32 cellular contexts compared by ENCODE assay signal in genomic region chr9:112093875-112094227, GRCh38.
DNase-seq lines count a peak whose midpoint lies in the region; ATAC-seq and TF ChIP-seq lines count a peak whose summit lies in the region.
"Had no signal": no experiment of that assay in that cellular context is flagged by ENCODE, and none has a peak within 500 bp of the region (broad histone marks: within the 10 kb centered on the region; RNA-seq: fewer than 3 reads in every experiment).

No MANE protein-coding gene starts in this region.

- H3K9me3 ChIP-seq in CD4-positive, alpha-beta T cell (ENCODE audit: control insufficient read depth, low read length) = no peaks in the 10 kb centered on the region
- H3K9me3 ChIP-seq in CD8-positive, alpha-beta memory T cell (ENCODE audit: low read length) = no peaks in the 10 kb centered on the region
- no peaks in the 10 kb centered on the region for H3K9me3 ChIP-seq in esophagus muscularis mucosa
- no peaks in the 10 kb centered on the region for H3K9me3 ChIP-seq in vagina

- TF ChIP-seq POLR2A in esophagus muscularis mucosa (IDR thresholded peaks at IDR 0.05; ENCODE audit: low read depth) = no peak
- no peak for TF ChIP-seq POLR2A in vagina (IDR thresholded peaks at IDR 0.05)

- TF ChIP-seq EP300 in esophagus muscularis mucosa (IDR thresholded peaks at IDR 0.05) = no peak

- peak overlapping the region; percentile 34 for H3K4me3 Mint-ChIP-seq in CD4-positive, alpha-beta T cell
- H3K4me3 Mint-ChIP-seq in CD8-positive, alpha-beta memory T cell = peak overlapping the region in 5 of 7 donors; percentile 32 to 67 (median 64)
- H3K4me3 Mint-ChIP-seq in activated CD8-positive, alpha-beta T cell treated with anti-CD3 and anti-CD28 coated beads for 36 hours = no peak overlapping the region

- intact Hi-C loops in CD4-positive, alpha-beta T cell (cut with DNase I, micrococcal nuclease) = loop anchor here (2.0 to 10.0 kb wide), 2 partner anchors 19 to 131 kb away; no protein-coding TSS in a partner anchor
- intact Hi-C loops in activated CD8-positive, alpha-beta T cell treated with anti-CD3 and anti-CD28 coated beads for 36 hours (cut with micrococcal nuclease) = no loop called here
- intact Hi-C loops in esophagus muscularis mucosa (cut with DNase I) (no loop called here), vagina (cut with DNase I) (loop anchor here (10.0 kb wide), 1 partner anchor 261 kb away; no protein-coding TSS in a partner anchor)

- peaks cover 10% of the 10 kb centered on the region for H3K36me3 Mint-ChIP-seq in CD4-positive, alpha-beta T cell (ENCODE audit: low read depth)
- peaks cover 0 to 18% (median 16%) of the 10 kb centered on the region in 3 donors for H3K36me3 Mint-ChIP-seq in CD8-positive, alpha-beta memory T cell
- H3K36me3 Mint-ChIP-seq in activated CD8-positive, alpha-beta T cell treated with anti-CD3 and anti-CD28 coated beads for 36 hours (ENCODE audit: low read depth) = no peaks in the 10 kb centered on the region
- H3K36me3 Mint-ChIP-seq: activated naive CD4-positive, alpha-beta T cell treated with anti-CD3 and anti-CD28 coated beads, Interleukin-2, amount 50 U/mL, for 72 hours had no signal

- H3K27me3 Mint-ChIP-seq in CD4-positive, alpha-beta T cell = no peaks in the 10 kb centered on the region
- H3K27me3 Mint-ChIP-seq in CD8-positive, alpha-beta memory T cell = no peaks in the 10 kb centered on the region
- H3K27me3 Mint-ChIP-seq in activated CD8-positive, alpha-beta T cell treated with anti-CD3 and anti-CD28 coated beads for 36 hours = no peaks in the 10 kb centered on the region
- H3K27me3 Mint-ChIP-seq: progenitor cell of endocrine pancreas had no signal

- POLR2A ChIA-PET in CD4-positive, alpha-beta T cell (lab: Charles Lee) = interaction anchor here (1.0 to 1.8 kb wide), 4 partner anchors 233 to 286 kb away, joined by 3 to 9 read pairs (median 4); partner anchors contain the start of genes HSDL2 and PTBP3
- POLR2A ChIA-PET in CD8-positive, alpha-beta memory T cell (lab: Charles Lee) = no interaction called here
- POLR2A ChIA-PET in activated CD8-positive, alpha-beta T cell treated with anti-CD3 and anti-CD28 coated beads for 36 hours (lab: Charles Lee) = interaction anchor here (1.1 kb wide), 1 partner anchor 273 kb away, joined by 3 read pairs; no protein-coding TSS in a partner anchor

- peak overlapping the region; percentile 61 for H3K27ac Mint-ChIP-seq in CD4-positive, alpha-beta T cell
- H3K27ac Mint-ChIP-seq in CD8-positive, alpha-beta memory T cell = peak overlapping the region; percentile 26 to 85 (median 76)
- H3K27ac Mint-ChIP-seq in activated CD8-positive, alpha-beta T cell treated with anti-CD3 and anti-CD28 coated beads for 36 hours = peak overlapping the region; percentile 3
- H3K27ac Mint-ChIP-seq: progenitor cell of endocrine pancreas had no signal

- 56% methylated on average over 3 of the region's 3 CpGs for WGBS in esophagus muscularis mucosa

- H3K27ac ChIP-seq in CD4-positive, alpha-beta T cell (ENCODE audit: low read depth, low read length) = no peak overlapping the region
- peak overlapping the region; percentile 17 for H3K27ac ChIP-seq in CD8-positive, alpha-beta memory T cell (ENCODE audit: low read depth, low read length)
- H3K27ac ChIP-seq in esophagus muscularis mucosa (replicated peaks in 1 of 4) (no peak overlapping the region), vagina (no peak overlapping the region)
- H3K27ac ChIP-seq: WERI-Rb-1 had no signal

- no peaks in the 10 kb centered on the region for H3K9me3 Mint-ChIP-seq in CD4-positive, alpha-beta T cell
- no peaks in the 10 kb centered on the region for H3K9me3 Mint-ChIP-seq in CD8-positive, alpha-beta memory T cell
- H3K9me3 Mint-ChIP-seq in activated CD8-positive, alpha-beta T cell treated with anti-CD3 and anti-CD28 coated beads for 36 hours = no peaks in the 10 kb centered on the region
- H3K9me3 Mint-ChIP-seq: activated naive CD4-positive, alpha-beta T cell treated with anti-CD3 and anti-CD28 coated beads, Interleukin-2, amount 50 U/mL, for 72 hours had no signal

- peaks cover 23% of the 10 kb centered on the region for H3K4me1 Mint-ChIP-seq in CD4-positive, alpha-beta T cell (ENCODE audit: low read depth)
- H3K4me1 Mint-ChIP-seq in CD8-positive, alpha-beta memory T cell = peaks cover 19 to 34% (median 20%) of the 10 kb centered on the region in 3 donors
- H3K4me1 Mint-ChIP-seq in activated CD8-positive, alpha-beta T cell treated with anti-CD3 and anti-CD28 coated beads for 36 hours (ENCODE audit: low read depth) = peaks cover 31% of the 10 kb centered on the region

- no peak overlapping the region for H3K4me3 ChIP-seq in CD8-positive, alpha-beta memory T cell (ENCODE audit: low read length)
- no peak overlapping the region for H3K4me3 ChIP-seq in esophagus muscularis mucosa
- no peak overlapping the region for H3K4me3 ChIP-seq in vagina

- peaks cover 9% of the 10 kb centered on the region for H3K4me1 ChIP-seq in CD8-positive, alpha-beta memory T cell (ENCODE audit: insufficient read depth, low read length)
- no peaks in the 10 kb centered on the region for H3K4me1 ChIP-seq in esophagus muscularis mucosa
- no peaks in the 10 kb centered on the region for H3K4me1 ChIP-seq in vagina

- H3K27me3 ChIP-seq in CD4-positive, alpha-beta T cell (ENCODE audit: control insufficient read depth, insufficient read depth, low read length) = no peaks in the 10 kb centered on the region
- H3K27me3 ChIP-seq in CD8-positive, alpha-beta memory T cell (ENCODE audit: insufficient read depth, low read length, poor library complexity, severe bottlenecking) = no peaks in the 10 kb centered on the region
- H3K27me3 ChIP-seq in esophagus muscularis mucosa (no peaks in the 10 kb centered on the region), vagina (no peaks in the 10 kb centered on the region)

- CTCF ChIA-PET in CD4-positive, alpha-beta T cell (lab: Charles Lee) = interaction anchor here (0.6 to 1.1 kb wide), 2 partner anchors 19 to 246 kb away, joined by 3 to 6 read pairs; no protein-coding TSS in a partner anchor
- CTCF ChIA-PET in CD8-positive, alpha-beta memory T cell (lab: Charles Lee) = interaction anchor here (0.8 to 1.2 kb wide), 5 partner anchors 13 to 268 kb away, joined by 3 to 7 read pairs (median 3); no protein-coding TSS in a partner anchor
- CTCF ChIA-PET in activated CD8-positive, alpha-beta T cell treated with anti-CD3 and anti-CD28 coated beads for 36 hours (lab: Charles Lee) = interaction anchor here (0.7 to 9.2 kb wide), 6 partner anchors 9 to 335 kb away, joined by 3 to 105 read pairs (median 4); partner anchors contain the start of gene PTBP3

- ATAC-seq in CD4-positive, alpha-beta T cell (ENCODE audit: poor library complexity) = no peak
- ATAC-seq in activated CD8-positive, alpha-beta T cell treated with anti-CD3 and anti-CD28 coated beads for 36 hours = no peak
- no peak for ATAC-seq in HG02678 (IDR thresholded peaks at IDR 0.05; ENCODE audit: unreplicated experiment)
- ATAC-seq: activated naive CD4-positive, alpha-beta T cell treated with anti-CD3 and anti-CD28 coated beads, Interleukin-2, amount 50 U/mL, for 72 hours; HCT116; Panc1; sciatic nerve had no signal

- no peaks in the 10 kb centered on the region for H3K36me3 ChIP-seq in CD8-positive, alpha-beta memory T cell (ENCODE audit: insufficient read depth, low read length)
- H3K36me3 ChIP-seq in esophagus muscularis mucosa (no peaks in the 10 kb centered on the region), vagina (no peaks in the 10 kb centered on the region)

- TF ChIP-seq CTCF in CD4-positive, alpha-beta T cell (IDR thresholded peaks at IDR 0.05) = no peak
- no peak for TF ChIP-seq CTCF in activated CD8-positive, alpha-beta T cell treated with anti-CD3 and anti-CD28 coated beads for 36 hours (IDR thresholded peaks at IDR 0.05)
- TF ChIP-seq CTCF in esophagus muscularis mucosa (IDR thresholded peaks at IDR 0.05) (no peak), vagina (IDR thresholded peaks at IDR 0.05) (no peak)

- no peak for DNase-seq in CD4-positive, alpha-beta T cell
- DNase-seq in CD8-positive, alpha-beta memory T cell = no peak
- DNase-seq in activated CD8-positive, alpha-beta T cell treated with anti-CD3 and anti-CD28 coated beads for 36 hours = no peak
- DNase-seq in esophagus muscularis mucosa (ENCODE audit: extremely low spot score) (peak; percentile 29), vagina (ENCODE audit: extremely low spot score in 2 of 2) (no peak), NCI-H69 (lab: John Stamatoyannopoulos, UW) (no peak)
- DNase-seq: activated CD4-positive, alpha-beta T cell treated with anti-CD3 and anti-CD28 coated beads, Interleukin-2, amount 50 U/mL, for 1 hour; activated CD8-positive, alpha-beta memory T cell treated with anti-CD3 and anti-CD28 coated beads, Interleukin-2, amount 50 U/mL, for 48 hours; activated effector memory CD4-positive, alpha-beta T cell treated with Interleukin-2 at 50 U/mL for 16 hours; aorta; Calu3; DMS79 treated with DMSO at 0.1 percent for 48 hours; effector memory CD4-positive, alpha-beta T cell; GDM1; hypothalamus; Kasumi-1; MV-4-11; NCI-H1436; NCI-H2081; NCI-H2227 treated with DMSO at 0.1 percent for 48 hours; NCI-H526 treated with DMSO at 0.1 percent for 48 hours; Right ventricle myocardium superior; stimulated activated CD4-positive, alpha-beta T cell treated with anti-CD3 and anti-CD28 coated beads, Interleukin-2, amount 100 ng/mL, for 48 hours; T-helper 9 cell; trophoblast cell; WERI-Rb-1 had no signal

Comparison
In these comparisons a context has a peak if more than half of its experiments do, and no peak if none do; other contexts are left out.
1. H3K27ac Mint-ChIP-seq: peak in every context shown above with its lines; median percentile 76 in CD8-positive, alpha-beta memory T cell; 61 in CD4-positive, alpha-beta T cell; 3 in activated CD8-positive, alpha-beta T cell treated with anti-CD3 and anti-CD28 coated beads for 36 hours.
2. intact Hi-C loops: an anchor here in CD4-positive, alpha-beta T cell (2.0 to 10.0 kb wide) and vagina (10.0 kb wide); none called in activated CD8-positive, alpha-beta T cell treated with anti-CD3 and anti-CD28 coated beads for 36 hours and esophagus muscularis mucosa.